In genomic region chr17:27544350-27545131, GRCh38 we compare ENCODE assay signal across 8 cellular contexts.
DNase-seq lines count a peak whose midpoint lies in the region; ATAC-seq and TF ChIP-seq lines count a peak whose summit lies in the region.

No MANE protein-coding gene starts in this region.

- H3K9ac ChIP-seq in SK-N-MC (ENCODE audit: insufficient read length) = no peak overlapping the region

- no peaks in the 10 kb centered on the region for H3K36me3 ChIP-seq in SK-N-MC (ENCODE audit: insufficient read depth, low read length)

- H3K4me3 ChIP-seq in SK-N-MC (0 out of 2 replicates have a peak overlapping the region, but pooled peaks have one; percentile 28), choroid plexus epithelial cell (ENCODE audit: low read depth, low read length) (no peak overlapping the region)

- H3K27ac ChIP-seq in SK-N-MC = peak overlapping the region; percentile 32; the same call in 1 of the 2 replicates

- DNase-seq in activated CD4-positive, alpha-beta T cell treated with anti-CD3 and anti-CD28 coated beads for 24 hours (ENCODE audit: low read depth in 2 of 2) = peak; percentile 36 to 60
- no peak for DNase-seq in activated CD4-positive, alpha-beta T cell treated with anti-CD3 and anti-CD28 coated beads, Interleukin-2, amount 50 U/mL, for 4 hours
- no peak for DNase-seq in SK-N-MC (ENCODE audit: low read depth, low spot score)
- peak; percentile 94 for DNase-seq in choroid plexus epithelial cell (ENCODE audit: low read depth)
- DNase-seq in cerebellum (ENCODE audit: low spot score) = no peak
- no peak for DNase-seq in NCI-H510A (lab: John Stamatoyannopoulos, UW)
- no peak for DNase-seq in NCI-H748 (lab: John Stamatoyannopoulos, UW; ENCODE audit: unreplicated experiment)

- TF ChIP-seq CTCF in choroid plexus epithelial cell (conservative IDR thresholded peaks at IDR 0.05; ENCODE audit: low read depth, low read length) = no peak

- no peaks in the 10 kb centered on the region for H3K9me3 ChIP-seq in SK-N-MC (ENCODE audit: low read depth, low read length)

- peak; percentile 73 for ATAC-seq in HG03060 (IDR thresholded peaks at IDR 0.05; ENCODE audit: low read depth, unreplicated experiment)

Comparison
In these comparisons a context has a peak if more than half of its experiments do, and no peak if none do; other contexts are left out.
1. DNase-seq: peak in activated CD4-positive, alpha-beta T cell treated with anti-CD3 and anti-CD28 coated beads for 24 hours (2 of 2) and choroid plexus epithelial cell (single experiment); none in activated CD4-positive, alpha-beta T cell treated with anti-CD3 and anti-CD28 coated beads, Interleukin-2, amount 50 U/mL, for 4 hours (0 of 2), SK-N-MC (single experiment), cerebellum (single experiment), NCI-H510A (single experiment) and NCI-H748 (single experiment).